Comparison of ENCODE assay signal across 10 cellular contexts in genomic region chr9:16207161-16207560, GRCh38.
DNase-seq lines count a peak whose midpoint lies in the region; ATAC-seq and TF ChIP-seq lines count a peak whose summit lies in the region.
"Had no signal": no experiment of that assay in that cellular context is flagged by ENCODE, and none has a peak within 500 bp of the region (broad histone marks: within the 10 kb centered on the region; RNA-seq: fewer than 3 reads in every experiment).

No MANE protein-coding gene starts in this region.

- TF ChIP-seq CTCF in heart right ventricle (IDR thresholded peaks at IDR 0.05) (no peak), type B pancreatic cell (conservative IDR thresholded peaks at IDR 0.05) (no peak)

- H3K27me3 ChIP-seq in heart right ventricle: no peaks in the 10 kb centered on the region

- peaks cover 0 to 2% of the 10 kb centered on the region in 2 donors for H3K36me3 Mint-ChIP-seq in activated T-cell treated with anti-CD3 and anti-CD28 coated beads, Interleukin-2, amount 50 U/mL, for 72 hours (ENCODE audit: insufficient read depth in 2 of 2)
- H3K36me3 Mint-ChIP-seq in type B pancreatic cell: peaks cover 7% of the 10 kb centered on the region
- H3K36me3 Mint-ChIP-seq: CD4-positive, CD25-positive, alpha-beta regulatory T cell had no signal

- peak; percentile 2 to 9 for DNase-seq in activated T-cell treated with anti-CD3 and anti-CD28 coated beads, Interleukin-2, amount 50 U/mL, for 72 hours
- DNase-seq in activated T-cell treated with anti-CD3 and anti-CD28 coated beads, Interleukin-2, amount 50 U/mL, for 1 hour: no peak
- DNase-seq in SHP77 treated with DMSO at 0.1 percent for 48 hours (lab: John Stamatoyannopoulos, UW): peak; percentile 8
- DNase-seq in heart right ventricle: peak; percentile 34 to 36
- no peak for DNase-seq in type B pancreatic cell (ENCODE audit: extremely low spot score, unreplicated experiment)
- DNase-seq in NCI-H2107 treated with DMSO at 0.1 percent for 48 hours (lab: John Stamatoyannopoulos, UW; ENCODE audit: unreplicated experiment): no peak
- no peak for DNase-seq in pons (ENCODE audit: low spot score)
- DNase-seq in NCI-H1092 (lab: John Stamatoyannopoulos, UW): no peak

- H3K9me3 ChIP-seq in heart right ventricle: no peaks in the 10 kb centered on the region

- peaks cover 0 to 15% (median 0%) of the 10 kb centered on the region in 9 donors for H3K4me1 ChIP-seq in heart right ventricle

- H3K4me3 Mint-ChIP-seq in activated T-cell treated with anti-CD3 and anti-CD28 coated beads, Interleukin-2, amount 50 U/mL, for 72 hours: peak overlapping the region in 1 of 2 donors; percentile 61
- H3K4me3 Mint-ChIP-seq in type B pancreatic cell: peak overlapping the region; percentile 53
- H3K4me3 Mint-ChIP-seq: CD4-positive, CD25-positive, alpha-beta regulatory T cell had no signal

- H3K27me3 Mint-ChIP-seq in activated T-cell treated with anti-CD3 and anti-CD28 coated beads, Interleukin-2, amount 50 U/mL, for 72 hours (ENCODE audit: low read depth): no peaks in the 10 kb centered on the region
- peaks cover 3% of the 10 kb centered on the region for H3K27me3 Mint-ChIP-seq in type B pancreatic cell
- H3K27me3 Mint-ChIP-seq: CD4-positive, CD25-positive, alpha-beta regulatory T cell had no signal

- intact Hi-C loops in heart right ventricle (cut with DNase I): loop anchor here in 2 of 10 donors (10.0 kb wide), 2 partner anchors 138 to 498 kb away; no protein-coding TSS in a partner anchor

- no peak for ATAC-seq in activated T-cell treated with anti-CD3 and anti-CD28 coated beads, Interleukin-2, amount 50 U/mL, for 72 hours (replicated peaks in 1 of 2)
- peak in 7 of 8 donors; percentile 50 to 73 (median 64) for ATAC-seq in heart right ventricle

- H3K9me3 Mint-ChIP-seq in activated T-cell treated with anti-CD3 and anti-CD28 coated beads, Interleukin-2, amount 50 U/mL, for 72 hours: peaks cover 0 to 8% of the 10 kb centered on the region in 2 donors
- peaks cover 20% of the 10 kb centered on the region for H3K9me3 Mint-ChIP-seq in type B pancreatic cell

- H3K36me3 ChIP-seq in heart right ventricle: no peaks in the 10 kb centered on the region

- H3K27ac ChIP-seq in heart right ventricle: peak overlapping the region in 3 of 10 donors; percentile 19 to 39 (median 29)

- H3K4me1 Mint-ChIP-seq in activated T-cell treated with anti-CD3 and anti-CD28 coated beads, Interleukin-2, amount 50 U/mL, for 72 hours (ENCODE audit: low read depth): no peaks in the 10 kb centered on the region
- peaks cover 36% of the 10 kb centered on the region for H3K4me1 Mint-ChIP-seq in type B pancreatic cell (ENCODE audit: unreplicated experiment)

- peak overlapping the region; percentile 44 for H3K27ac Mint-ChIP-seq in activated T-cell treated with anti-CD3 and anti-CD28 coated beads, Interleukin-2, amount 50 U/mL, for 72 hours
- H3K27ac Mint-ChIP-seq in type B pancreatic cell: no peak overlapping the region
- H3K27ac Mint-ChIP-seq: CD4-positive, CD25-positive, alpha-beta regulatory T cell had no signal

- H3K4me3 ChIP-seq in heart right ventricle: no peak overlapping the region
- H3K4me3 ChIP-seq: lung had no signal

- WGBS in heart right ventricle, 2 donors: 29 to 37% methylated on average over 9 of the region's 9 CpGs

Comparison
In these comparisons a context has a peak if more than half of its experiments do, and no peak if none do; other contexts are left out.
1. DNase-seq: peak in activated T-cell treated with anti-CD3 and anti-CD28 coated beads, Interleukin-2, amount 50 U/mL, for 72 hours (2 of 2), SHP77 treated with DMSO at 0.1 percent for 48 hours (single experiment) and heart right ventricle (2 of 2); none in activated T-cell treated with anti-CD3 and anti-CD28 coated beads, Interleukin-2, amount 50 U/mL, for 1 hour (single experiment), type B pancreatic cell (single experiment), NCI-H2107 treated with DMSO at 0.1 percent for 48 hours (single experiment), pons (single experiment) and NCI-H1092 (single experiment).
2. ATAC-seq: peak in heart right ventricle (7 of 8); none in activated T-cell treated with anti-CD3 and anti-CD28 coated beads, Interleukin-2, amount 50 U/mL, for 72 hours (0 of 2).